27 cellular contexts compared by ENCODE assay signal in genomic region chr14:100679170-100679569, GRCh38. TPM values are rescaled to one million over a fixed set of nuclear protein-coding genes. Genes with fewer than 3 reads are reported as not detected.
DNase-seq lines count a peak whose midpoint lies in the region; ATAC-seq, FAIRE-seq and TF ChIP-seq lines count a peak whose summit lies in the region.
"Had no signal": no experiment of that assay in that cellular context is flagged by ENCODE, and none has a peak within 500 bp of the region (broad histone marks: within the 10 kb centered on the region; RNA-seq: fewer than 3 reads in every experiment).

No MANE protein-coding gene starts in this region.

- H3K4me2 ChIP-seq in HepG2 (ENCODE audit: low read depth, low read length) = peak overlapping the region; percentile 53
- no peak overlapping the region for H3K4me2 ChIP-seq in PC-3 (ENCODE audit: low read length)

- H2AFZ ChIP-seq in HepG2 (ENCODE audit: low read length) = no peak overlapping the region
- no peak overlapping the region for H2AFZ ChIP-seq in PC-3 (ENCODE audit: low read length)

- no peaks in the 10 kb centered on the region for H3K9me2 ChIP-seq in PC-3 (replicated peaks; ENCODE audit: low read length)

- DNase-seq in heart left ventricle (no peak), cardiac septum (ENCODE audit: low spot score) (no peak), HepG2 (ENCODE audit: low spot score) (no peak), psoas muscle (no peak), PC-3 (no peak)
- DNase-seq: activated CD4-positive, alpha-beta T cell treated with anti-CD3 and anti-CD28 coated beads for 1 hour; activated naive CD4-positive, alpha-beta T cell; activated T-cell treated with anti-CD3 and anti-CD28 coated beads, Interleukin-2, amount 50 U/mL, for 1 hour; COR-L47; dermis blood vessel endothelial cell; DND-41; immature natural killer cell; NCI-H1105; NCI-H2029 treated with DMSO at 0.1 percent for 48 hours; NCI-H345; occipital lobe had no signal

- H3K27me3 ChIP-seq in heart left ventricle = peaks cover 0 to 13% (median 0%) of the 10 kb centered on the region in 9 donors
- no peaks in the 10 kb centered on the region for H3K27me3 ChIP-seq in HepG2 (ENCODE audit: control insufficient read depth in 1 of 2, insufficient read depth in 2 of 2, low read length in 2 of 2)
- H3K27me3 ChIP-seq in psoas muscle (ENCODE audit: insufficient read depth in 3 of 3, low read length in 2 of 3) = peaks cover 0 to 26% (median 1%) of the 10 kb centered on the region in 3 donors
- H3K27me3 ChIP-seq in PC-3 (ENCODE audit: low read length) = no peaks in the 10 kb centered on the region
- H3K27me3 ChIP-seq: cardiac muscle cell, right atrium auricular region had no signal

- FAIRE-seq in HepG2 (lab: Jason Lieb, UNC) = no peak
- FAIRE-seq: A204.1, endothelial cell of umbilical vein, GM12878, GM19239 had no signal

- no peak for TF ChIP-seq RAD21 in HepG2 (CRISPR knock-in tag; IDR thresholded peaks at IDR 0.05)

- WGBS in heart left ventricle, 4 donors = 96 to 98% (median 97%) methylated on average over 5 of the region's 5 CpGs
- 76% methylated on average over 5 of the region's 5 CpGs for WGBS in HepG2 (ENCODE audit: low lambda C conversion rate)
- 90 to 93% (median 90%) methylated on average over 5 of the region's 5 CpGs for WGBS in psoas muscle, 3 donors

- ATAC-seq in heart left ventricle (no peak), HepG2 (no peak), psoas muscle (no peak), HG02884 (IDR thresholded peaks at IDR 0.05; ENCODE audit: unreplicated experiment) (no peak), GM18520 (IDR thresholded peaks at IDR 0.05; ENCODE audit: unreplicated experiment) (no peak), HG02885 (IDR thresholded peaks at IDR 0.05; ENCODE audit: poor library complexity, unreplicated experiment) (no peak), PC-3 (no peak)
- ATAC-seq: GM12878 had no signal

- CTCF ChIA-PET in HepG2 (lab: Yijun Ruan, JAX; ENCODE audit: low intra/inter-chr PET ratio, low total read pairs) (no interaction called here), PC-3 (lab: Charles Lee) (no interaction called here)

- intact Hi-C loops in heart left ventricle (cut with DNase I) (loop anchor here in 2 of 10 donors (10.0 kb wide), 1 partner anchor 146 kb away; the partner anchor contains the start of gene MEG3 (in 2 of the 2)), cardiac septum (cut with DNase I) (no loop called here), HepG2 (cut with micrococcal nuclease; ENCODE audit: unreplicated experiment) (no loop called here), psoas muscle (cut with DNase I) (no loop called here), PC-3 (cut with micrococcal nuclease) (no loop called here)

- no peaks in the 10 kb centered on the region for H3K36me3 ChIP-seq in heart left ventricle
- H3K36me3 ChIP-seq in HepG2 (replicated peaks in 1 of 2; ENCODE audit: control insufficient read depth in 1 of 2, insufficient read depth in 2 of 2, low read length in 2 of 2) = no peaks in the 10 kb centered on the region
- no peaks in the 10 kb centered on the region for H3K36me3 ChIP-seq in psoas muscle (ENCODE audit: insufficient read depth in 1 of 2, low read depth in 1 of 2)
- no peaks in the 10 kb centered on the region for H3K36me3 ChIP-seq in PC-3 (ENCODE audit: low read depth, low read length)
- H3K36me3 ChIP-seq: cardiac muscle cell, right atrium auricular region had no signal

- H3F3A ChIP-seq in PC-3 (ENCODE audit: low read length, unreplicated experiment) = no peaks in the 10 kb centered on the region

- TF ChIP-seq POLR2A in heart left ventricle (IDR thresholded peaks at IDR 0.05) (no peak), HepG2 (IDR thresholded peaks at IDR 0.05; ENCODE audit: insufficient read depth in 1 of 2, low read depth in 2 of 2, low read length in 2 of 2) (no peak)

- no TSS peak for BruUV-seq in HepG2 (replicated peaks; lab: Mats Ljungman, UMichigan)
- BruUV-seq in PC-3 (replicated peaks; lab: Mats Ljungman, UMichigan) = no TSS peak

- POLR2A ChIA-PET in HepG2 (lab: Yijun Ruan, JAX) (interaction anchor here (0.7 to 2.2 kb wide), 7 partner anchors 14 to 143 kb away, joined by 3 to 13 read pairs (median 5); no protein-coding TSS in a partner anchor), PC-3 (lab: Charles Lee; ENCODE audit: unreplicated experiment) (no interaction called here)

- no peak for TF ChIP-seq EP300 in HepG2 (IDR thresholded peaks at IDR 0.05; ENCODE audit: low read depth in 2 of 2, low read length in 2 of 2)
- no peak for TF ChIP-seq EP300 in HepG2 (CRISPR knock-in tag; IDR thresholded peaks at IDR 0.05; ENCODE audit: borderline replicate concordance)

- H3K27ac ChIP-seq in heart left ventricle (peak overlapping the region in 8 of 12 donors; percentile 38 to 92 (median 80)), HepG2 (ENCODE audit: extremely low read length, insufficient read depth, low read length) (peak overlapping the region; percentile 69), psoas muscle (peak overlapping the region; percentile 63), PC-3 (ENCODE audit: low read length) (no peak overlapping the region)

- H3K9ac ChIP-seq in HepG2 (ENCODE audit: insufficient read depth, low read depth, low read length) (peak overlapping the region; percentile 28; the same call in 1 of the 2 replicates), PC-3 (ENCODE audit: low read length) (no peak overlapping the region)

- no peaks in the 10 kb centered on the region for H3K79me2 ChIP-seq in HepG2 (ENCODE audit: insufficient read depth, low read length)
- H3K79me2 ChIP-seq in PC-3 (ENCODE audit: low read length) = no peaks in the 10 kb centered on the region

- H3K4me3 ChIP-seq in heart left ventricle (no peak overlapping the region), HepG2 (replicated peaks in 1 of 3; ENCODE audit: insufficient read depth in 1 of 3, low read depth in 2 of 3, low read length in 3 of 3) (peak overlapping the region in 1 of 3 experiments; percentile 2; a peak in 1 of 6 replicates), psoas muscle (no peak overlapping the region), PC-3 (ENCODE audit: low read length) (no peak overlapping the region)
- H3K4me3 ChIP-seq: cardiac muscle cell, GM12878, right atrium auricular region had no signal

- H3K4me1 ChIP-seq in heart left ventricle (peaks cover 0 to 60% (median 35%) of the 10 kb centered on the region in 12 donors), HepG2 (ENCODE audit: insufficient read depth, low read length) (peaks cover 83% of the 10 kb centered on the region), psoas muscle (peaks cover 17% of the 10 kb centered on the region), PC-3 (ENCODE audit: insufficient read depth, low read length) (peaks cover 8% of the 10 kb centered on the region)

- H3K9me3 ChIP-seq in heart left ventricle = no peaks in the 10 kb centered on the region
- no peaks in the 10 kb centered on the region for H3K9me3 ChIP-seq in HepG2 (ENCODE audit: low read length)
- H3K9me3 ChIP-seq in psoas muscle = no peaks in the 10 kb centered on the region
- H3K9me3 ChIP-seq in PC-3 (ENCODE audit: low read length) = no peaks in the 10 kb centered on the region
- H3K9me3 ChIP-seq: right atrium auricular region had no signal

- H4K20me1 ChIP-seq in HepG2 (ENCODE audit: insufficient read depth, low read length) (no peaks in the 10 kb centered on the region), PC-3 (ENCODE audit: low read length) (no peaks in the 10 kb centered on the region)

- TF ChIP-seq CTCF in heart left ventricle (IDR thresholded peaks at IDR 0.05) (no peak), HepG2 (CRISPR knock-in tag; IDR thresholded peaks at IDR 0.05) (no peak), psoas muscle (IDR thresholded peaks at IDR 0.05) (no peak), PC-3 (conservative IDR thresholded peaks at IDR 0.05; ENCODE audit: low read depth, low read length) (no peak)

- in situ Hi-C loops in HepG2 (cut with HindIII; ENCODE audit: extremely low pct_ligation_motif_present, low pct_unique_long_range_greater_than_20kb) = no loop called here

TF ChIP-seq in HepG2, 621 proteins besides CTCF, POLR2A, EP300 and RAD21 (continues in another document):
- TF ChIP-seq HNRNPL (IDR thresholded peaks at IDR 0.05; ENCODE audit: low read depth, low read length) (no peak), CEBPB (IDR thresholded peaks at IDR 0.05; ENCODE audit: borderline replicate concordance, low read depth, low read length) (no peak), ZNF317 (CRISPR knock-in tag; IDR thresholded peaks at IDR 0.05) (no peak), ZNF326 (CRISPR knock-in tag; IDR thresholded peaks at IDR 0.05; ENCODE audit: borderline replicate concordance) (no peak)

RNA-seq across cellular contexts. Expression of gene DLK1, which starts 47.5 kb away (rescaled TPM):
- total RNA-seq in heart left ventricle = 10 to 100 TPM in 5 of 9 donors, 1 to 10 TPM in 4; 1.4 to 52.4 (median 10.2) TPM
- polyA plus RNA-seq in heart left ventricle = 1 to 10 TPM; 3.7 to 6.4 TPM
- 1.2 TPM for total RNA-seq in cardiac septum
- total RNA-seq in HepG2 (2016; rRNA removed; fragmentation: Illumina TruSeq; extraction: Trizol) = 48.2 and 95.5 TPM in 2 replicates
- 20.1 and 21.5 TPM in 2 replicates for total RNA-seq in HepG2 (2016; cell fraction: cytosol; rRNA removed; fragmentation: Illumina TruSeq; extraction: Trizol; ENCODE audit: low read depth)
- total RNA-seq in HepG2 (2016; cell fraction: insoluble cytoplasmic fraction; rRNA removed; fragmentation: Illumina TruSeq; extraction: Trizol) = 42.8 and 103 TPM in 2 replicates
- 36.0 and 50.6 TPM in 2 replicates for total RNA-seq in HepG2 (2016; cell fraction: membrane; rRNA removed; fragmentation: Illumina TruSeq; extraction: Trizol)
- 89.0 and 105 TPM in 2 replicates for total RNA-seq in HepG2 (2016; cell fraction: nucleus; rRNA removed; fragmentation: Illumina TruSeq; extraction: Trizol)
- polyA plus RNA-seq in HepG2 (2011; rRNA removed) = 312 and 395 TPM in 2 replicates
- polyA plus RNA-seq in HepG2 (2011; cell fraction: cytosol; rRNA removed) = 265 and 361 TPM in 2 replicates
- polyA plus RNA-seq in HepG2 (2011; cell fraction: nucleus; rRNA removed) = 341 and 399 TPM in 2 replicates
- 757 and 768 TPM in 2 replicates for polyA plus RNA-seq in HepG2 (2012)
- polyA plus RNA-seq in HepG2 (2016; cell fraction: cytosol; fragmentation: Illumina TruSeq; extraction: Trizol; ENCODE audit: low read depth) = 47.2 and 71.3 TPM in 2 replicates
- 105 and 121 TPM in 2 replicates for polyA plus RNA-seq in HepG2 (2016; cell fraction: insoluble cytoplasmic fraction; fragmentation: Illumina TruSeq; extraction: Trizol; ENCODE audit: low read depth)
- polyA plus RNA-seq in HepG2 (2016; cell fraction: membrane; fragmentation: Illumina TruSeq; extraction: Trizol; ENCODE audit: low read depth) = 59.9 and 79.2 TPM in 2 replicates
- polyA plus RNA-seq in HepG2 (2016; cell fraction: nucleus; fragmentation: Illumina TruSeq; extraction: Trizol; ENCODE audit: insufficient read depth, low read depth) = 324 and 361 TPM in 2 replicates
- 0.49 and 99.7 TPM in 2 replicates for polyA minus RNA-seq in HepG2 (2011; rRNA and poly(A)+ RNA removed; ENCODE audit: low replicate concordance)
- polyA minus RNA-seq in HepG2 (2011; cell fraction: cytosol; rRNA and poly(A)+ RNA removed) = 86.7 and 119 TPM in 2 replicates
- 18.8 and 31.0 TPM in 2 replicates for polyA minus RNA-seq in HepG2 (2011; cell fraction: nucleus; rRNA and poly(A)+ RNA removed)
- total RNA-seq in psoas muscle = 10 to 100 TPM; 12.1 to 39.9 (median 25.3) TPM
- polyA plus RNA-seq in psoas muscle = 10 to 100 TPM in 1 of 3 donors, 1 to 10 TPM in 2; 2.6 to 10.7 (median 9.2) TPM
- not detected in 2 replicates for total RNA-seq in PC-3 (2014; rRNA removed)
- total RNA-seq: dermis blood vessel endothelial cell; endothelial cell of umbilical vein; right atrium auricular region; T-helper 1 cell treated with Interleukin-12 subunit alpha and Interleukin-12 subunit beta and Interleukin-4 antibody, amounts not matched to agents 30 ng/mL and 1 ng/mL, for 36 hours had no signal
- polyA plus RNA-seq: BJ, endothelial cell of umbilical vein, GM12878, immature natural killer cell had no signal
